Comparison of ENCODE assay signal across 8 cellular contexts in the genomic region with DNA sequence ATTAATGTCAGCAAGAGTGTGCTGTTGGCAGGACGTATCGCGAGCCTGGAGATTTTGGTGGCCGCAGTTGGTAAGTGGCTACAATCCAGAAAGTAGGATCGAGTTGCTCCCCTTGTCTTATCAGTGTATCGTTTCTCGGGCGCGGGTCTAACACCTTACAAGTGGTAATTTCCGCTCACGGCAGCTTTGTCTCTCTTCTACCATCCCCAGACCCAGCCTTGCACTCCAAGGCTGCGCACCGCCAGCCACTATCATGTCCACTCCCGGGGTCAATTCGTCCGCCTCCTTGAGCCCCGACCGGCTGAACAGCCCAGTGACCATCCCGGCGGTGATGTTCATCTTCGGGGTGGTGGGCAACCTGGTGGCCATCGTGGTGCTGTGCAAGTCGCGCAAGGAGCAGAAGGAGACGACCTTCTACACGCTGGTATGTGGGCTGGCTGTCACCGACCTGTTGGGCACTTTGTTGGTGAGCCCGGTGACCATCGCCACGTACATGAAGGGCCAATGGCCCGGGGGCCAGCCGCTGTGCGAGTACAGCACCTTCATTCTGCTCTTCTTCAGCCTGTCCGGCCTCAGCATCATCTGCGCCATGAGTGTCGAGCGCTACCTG. TPM values are rescaled to one million over a fixed set of nuclear protein-coding genes. Genes with fewer than 3 reads are reported as not detected.
DNase-seq lines count a peak whose midpoint lies in the region; ATAC-seq and TF ChIP-seq lines count a peak whose summit lies in the region.

No MANE protein-coding gene starts in this region.

- intact Hi-C loops in ovary (cut with DNase I): loop anchor here in 3 of 4 donors (10.0 kb wide), 4 partner anchors 726 to 1106 kb away; no protein-coding TSS in a partner anchor

- no peaks in the 10 kb centered on the region for H3K9me3 ChIP-seq in ovary

- TF ChIP-seq CTCF in fibroblast of villous mesenchyme (IDR thresholded peaks at IDR 0.05; ENCODE audit: insufficient read depth, low read depth, low read length) (no peak), ovary (IDR thresholded peaks at IDR 0.05) (no peak)

- TF ChIP-seq POLR2A in ovary (IDR thresholded peaks at IDR 0.05) (no peak), GM18505 (IDR thresholded peaks at IDR 0.05; ENCODE audit: borderline replicate concordance, extremely low read depth, insufficient read depth, insufficient read length) (no peak)

- H3K27ac ChIP-seq in ovary: no peak overlapping the region

- H3K36me3 ChIP-seq in ovary: no peaks in the 10 kb centered on the region

- H3K4me3 ChIP-seq in fibroblast of villous mesenchyme (ENCODE audit: low read depth, low read length): peak overlapping the region; percentile 71
- peak overlapping the region; percentile 63 for H3K4me3 ChIP-seq in ovary

- WGBS in ovary, 3 donors: 8 to 12% (median 10%) methylated on average over 34 to 37 of the region's 37 CpGs

- peaks cover 9% of the 10 kb centered on the region for H3K4me1 ChIP-seq in ovary (ENCODE audit: insufficient read depth)

- ATAC-seq in GM21526 (IDR thresholded peaks at IDR 0.05; ENCODE audit: low FRiP score, unreplicated experiment): no peak
- no peak for ATAC-seq in GM18505 (IDR thresholded peaks at IDR 0.05; ENCODE audit: unreplicated experiment)

- peak; percentile 37 for DNase-seq in activated T-cell treated with anti-CD3 and anti-CD28 coated beads for 1 hour (ENCODE audit: low read depth)
- DNase-seq in activated T-cell treated with anti-CD3 and anti-CD28 coated beads, Interleukin-2, amount 50 U/mL, for 1 hour: no peak
- peak; percentile 38 for DNase-seq in activated T-cell treated with anti-CD3 and anti-CD28 coated beads for 48 hours (ENCODE audit: low read depth)
- no peak for DNase-seq in fibroblast of villous mesenchyme (ENCODE audit: low read depth)
- peak in 2 of 5 donors; percentile 16 for DNase-seq in ovary
- no peak for DNase-seq in HuH-7 (ENCODE audit: low spot score)

- H3K27me3 ChIP-seq in ovary: no peaks in the 10 kb centered on the region

- TF ChIP-seq EP300 in ovary (IDR thresholded peaks at IDR 0.05): no peak

RNA-seq across cellular contexts. Expression of a gene that starts 1.1 kb away (rescaled TPM):
- total RNA-seq in fibroblast of villous mesenchyme (4.3 and 8.7 TPM in 2 replicates), ovary (1 to 10 TPM in 5 of 7 donors, under 1 TPM in 2; 0.66 to 8.8 (median 2.8) TPM)
- 1 to 10 TPM; 1.0 to 3.5 TPM for polyA plus RNA-seq in ovary

Comparison
In these comparisons a context has a peak if more than half of its experiments do, and no peak if none do; other contexts are left out.
1. DNase-seq: peak in activated T-cell treated with anti-CD3 and anti-CD28 coated beads for 1 hour (single experiment) and activated T-cell treated with anti-CD3 and anti-CD28 coated beads for 48 hours (single experiment); none in activated T-cell treated with anti-CD3 and anti-CD28 coated beads, Interleukin-2, amount 50 U/mL, for 1 hour (single experiment), fibroblast of villous mesenchyme (single experiment) and HuH-7 (single experiment).